ENCODE assay signal across 12 cellular contexts in the genomic region with DNA sequence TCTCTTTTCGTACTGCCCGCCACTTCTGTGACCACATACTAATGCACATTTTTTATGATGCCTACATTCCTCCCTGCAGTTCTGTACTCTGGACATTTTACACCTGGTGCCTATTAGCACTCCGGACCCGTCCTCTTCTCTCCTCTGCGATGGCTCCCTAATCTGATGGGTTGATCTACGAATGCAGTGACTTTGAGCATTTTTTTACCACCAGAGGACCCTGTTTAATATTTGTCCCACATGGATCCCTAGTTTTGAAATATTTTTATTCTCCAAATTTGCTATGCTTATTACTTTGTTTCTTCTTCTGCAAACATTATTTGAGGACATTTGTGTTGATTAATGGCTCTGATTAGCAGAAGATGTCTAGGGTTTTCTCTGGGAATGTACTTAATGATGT. TPM values are rescaled to one million over a fixed set of nuclear protein-coding genes. Genes with fewer than 3 reads are reported as not detected.
DNase-seq lines count a peak whose midpoint lies in the region; ATAC-seq, FAIRE-seq and TF ChIP-seq lines count a peak whose summit lies in the region.
"Had no signal": no experiment of that assay in that cellular context is flagged by ENCODE, and none has a peak within 500 bp of the region (broad histone marks: within the 10 kb centered on the region; RNA-seq: fewer than 3 reads in every experiment).

No MANE protein-coding gene starts in this region.

- DNase-seq in DMS 273 (lab: John Stamatoyannopoulos, UW; ENCODE audit: unreplicated experiment): peak; percentile 53
- no peak for DNase-seq in DMS 273 treated with DMSO at 0.1 percent for 48 hours (lab: John Stamatoyannopoulos, UW)
- DNase-seq in bronchial epithelial cell (ENCODE audit: low read depth): no peak
- no peak for DNase-seq in nephron progenitor cell
- DNase-seq: NCI-H2029 treated with DMSO at 0.1 percent for 48 hours had no signal

- no peak overlapping the region for H3K4me3 ChIP-seq in bronchial epithelial cell (ENCODE audit: low read depth, low read length)
- H3K4me3 ChIP-seq: ascending aorta, skin epidermis had no signal

- no peak overlapping the region for H3K27ac Mint-ChIP-seq in nephron progenitor cell

- FAIRE-seq in bronchial epithelial cell (lab: Jason Lieb, UNC): no peak

- TF ChIP-seq CTCF in LNCAP (IDR thresholded peaks at IDR 0.05) (peak; percentile 44), bronchial epithelial cell (IDR thresholded peaks at IDR 0.05; ENCODE audit: insufficient read depth, low read length, severe bottlenecking) (peak; percentile 20), nephron progenitor cell (IDR thresholded peaks at IDR 0.05) (peak; percentile 29)

- no peak overlapping the region for H3K4me3 Mint-ChIP-seq in nephron progenitor cell

- H3K36me3 ChIP-seq in bronchial epithelial cell (ENCODE audit: control insufficient read depth, insufficient read depth, low read length): no peaks in the 10 kb centered on the region
- H3K36me3 ChIP-seq: ascending aorta had no signal

- peaks cover 52% of the 10 kb centered on the region for H3K4me1 Mint-ChIP-seq in nephron progenitor cell

- no peaks in the 10 kb centered on the region for H3K9me3 Mint-ChIP-seq in nephron progenitor cell

- H3K27me3 Mint-ChIP-seq in nephron progenitor cell (ENCODE audit: low read depth, poor library complexity): peaks cover 21% of the 10 kb centered on the region

- ATAC-seq in HG03469 (IDR thresholded peaks at IDR 0.05; ENCODE audit: unreplicated experiment): no peak
- ATAC-seq in HG03342 (IDR thresholded peaks at IDR 0.05; ENCODE audit: unreplicated experiment): no peak
- no peak for ATAC-seq in HG03432 (IDR thresholded peaks at IDR 0.05; ENCODE audit: unreplicated experiment)

- no peaks in the 10 kb centered on the region for H3K27me3 ChIP-seq in bronchial epithelial cell (ENCODE audit: control insufficient read depth, insufficient read depth, low read length)
- H3K27me3 ChIP-seq: ascending aorta had no signal

- peaks cover 7% of the 10 kb centered on the region for H3K36me3 Mint-ChIP-seq in nephron progenitor cell (ENCODE audit: low read depth)

RNA-seq across cellular contexts. Expression of a gene that starts 5.2 kb away (rescaled TPM):
- total RNA-seq in bronchial epithelial cell: 4.2 and 9.2 TPM in 2 replicates

RNA-seq across cellular contexts. Expression of a gene that starts 24.3 kb away (rescaled TPM):
- total RNA-seq in bronchial epithelial cell: 102 and 126 TPM in 2 replicates

RNA-seq across cellular contexts. Expression of a gene that starts 54.3 kb away (rescaled TPM):
- not detected in 2 replicates for total RNA-seq in bronchial epithelial cell
- total RNA-seq: ascending aorta, RPMI7951 had no signal
